In the genomic region with DNA sequence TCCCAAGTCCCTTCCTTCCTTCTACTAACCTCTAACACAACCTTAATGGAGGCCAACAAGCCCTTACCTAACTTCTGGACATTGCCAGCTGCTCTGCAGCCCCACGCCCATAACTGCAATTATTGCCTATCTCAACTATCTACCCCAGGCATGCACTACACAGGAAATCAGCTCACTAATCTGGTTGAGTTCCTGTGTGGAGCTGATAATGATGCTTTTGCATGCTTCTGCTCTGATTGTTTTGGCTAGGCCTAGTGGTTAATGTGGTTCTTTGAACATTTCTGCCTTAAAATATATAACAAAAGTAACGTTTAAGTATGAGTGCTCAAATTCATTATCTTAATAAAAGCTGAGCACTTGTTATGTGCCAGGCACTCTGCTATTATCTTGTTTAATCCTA, we compare ENCODE assay signal across 25 cellular contexts.
"Had no signal": no experiment of that assay in that cellular context is flagged by ENCODE, and none has a peak within 500 bp of the region (broad histone marks: within the 10 kb centered on the region; RNA-seq: fewer than 3 reads in every experiment).

No MANE protein-coding gene starts in this region.

- H3K27ac Mint-ChIP-seq: activated B cell treated with CpG ODN at 0.5 μM for 24 hours; activated CD4-positive, alpha-beta T cell treated with anti-CD3 and anti-CD28 coated beads for 36 hours; activated naive CD4-positive, alpha-beta T cell treated with anti-CD3 and anti-CD28 coated beads, Interleukin-2, amount 10 ng/mL, durations not matched to agents 7 days and 5 days; activated T-cell treated with anti-CD3 and anti-CD28 coated beads, Interleukin-2, amount 50 U/mL, for 72 hours; dendritic cell treated with granulocyte-macrophage colony-stimulating factor and Interleukin-4, amounts not matched to agents 40 ng/mL and 50 ng/mL, for 4 days; natural killer cell; progenitor cell of endocrine pancreas; stimulated activated naive B cell treated with anti-CD40 and anti-IgM and Interleukin-4, amounts not matched to agents 10 μg/mL and 1 μg/mL and 100 μg/mL, for 72 hours; T-helper 2 cell treated with Interferon-gamma antibody and Interleukin-4, amounts not matched to agents 5 μg/mL and 100 μg/mL, for 36 hours had no signal

- H3K4me1 Mint-ChIP-seq: activated B cell treated with CpG ODN at 0.5 μM for 24 hours; activated CD4-positive, alpha-beta T cell treated with anti-CD3 and anti-CD28 coated beads for 36 hours; activated naive CD4-positive, alpha-beta T cell treated with anti-CD3 and anti-CD28 coated beads, Interleukin-2, amount 10 ng/mL, durations not matched to agents 7 days and 5 days; natural killer cell; stimulated activated naive B cell treated with anti-CD40 and anti-IgM and Interleukin-4, amounts not matched to agents 10 μg/mL and 1 μg/mL and 100 μg/mL, for 72 hours had no signal

- DNase-seq: activated B cell treated with CpG ODN at 0.5 μM for 24 hours; activated CD4-positive, alpha-beta T cell treated with anti-CD3 and anti-CD28 coated beads for 36 hours; activated CD4-positive, alpha-beta T cell treated with anti-CD3 and anti-CD28 coated beads, Interleukin-2, amount 50 U/mL, for 4 hours; activated effector memory CD4-positive, alpha-beta T cell treated with Interleukin-2 at 50 U/mL for 16 hours; activated naive CD4-positive, alpha-beta T cell treated with anti-CD3 and anti-CD28 coated beads, Interleukin-2, amount 10 ng/mL, durations not matched to agents 7 days and 5 days; activated T-cell treated with anti-CD3 and anti-CD28 coated beads, Interleukin-2, amount 50 U/mL, for 72 hours; body of pancreas; effector CD8-positive, alpha-beta T cell; hippocampal formation; left ventricle myocardium superior; mammary epithelial cell; midbrain; natural killer cell; retina; sigmoid colon; stimulated activated CD4-positive, alpha-beta T cell treated with anti-CD3 and anti-CD28 coated beads, Interleukin-15, amount 100 ng/mL, for 24 hours; stimulated activated naive B cell treated with anti-CD40 and anti-IgM and Interleukin-4, amounts not matched to agents 10 μg/mL and 1 μg/mL and 100 μg/mL, for 72 hours; transverse colon; uterus had no signal

- ATAC-seq: activated CD4-positive, alpha-beta T cell treated with anti-CD3 and anti-CD28 coated beads for 36 hours; activated T-cell treated with anti-CD3 and anti-CD28 coated beads, Interleukin-2, amount 50 U/mL, for 72 hours; body of pancreas; esophagus mucosa; left ventricle myocardium superior; natural killer cell; stimulated activated naive B cell treated with anti-CD40 and anti-IgM and Interleukin-4, amounts not matched to agents 10 μg/mL and 1 μg/mL and 100 μg/mL, for 72 hours had no signal

- H3K4me1 ChIP-seq: body of pancreas, sigmoid colon, transverse colon, uterus had no signal

- H3K9me3 Mint-ChIP-seq: activated B cell treated with CpG ODN at 0.5 μM for 24 hours; activated naive CD4-positive, alpha-beta T cell treated with anti-CD3 and anti-CD28 coated beads, Interleukin-2, amount 10 ng/mL, durations not matched to agents 7 days and 5 days; activated T-cell treated with anti-CD3 and anti-CD28 coated beads, Interleukin-2, amount 50 U/mL, for 72 hours; dendritic cell treated with granulocyte-macrophage colony-stimulating factor and Interleukin-4, amounts not matched to agents 40 ng/mL and 50 ng/mL, for 4 days; stimulated activated naive B cell treated with anti-CD40 and anti-IgM and Interleukin-4, amounts not matched to agents 10 μg/mL and 1 μg/mL and 100 μg/mL, for 72 hours; T-helper 2 cell treated with Interferon-gamma antibody and Interleukin-4, amounts not matched to agents 5 μg/mL and 100 μg/mL, for 36 hours had no signal

- H3K4me3 ChIP-seq: body of pancreas, sigmoid colon, smooth muscle cell, transverse colon, uterus had no signal

- H3K9me3 ChIP-seq: body of pancreas, sigmoid colon, transverse colon, uterus had no signal

- H3K27ac ChIP-seq: body of pancreas, sigmoid colon, transverse colon, uterus had no signal

- H3K27me3 Mint-ChIP-seq: activated naive CD4-positive, alpha-beta T cell treated with anti-CD3 and anti-CD28 coated beads, Interleukin-2, amount 10 ng/mL, durations not matched to agents 7 days and 5 days; dendritic cell treated with granulocyte-macrophage colony-stimulating factor and Interleukin-4, amounts not matched to agents 40 ng/mL and 50 ng/mL, for 4 days had no signal

- H3K4me2 ChIP-seq: smooth muscle cell had no signal

- H3K27me3 ChIP-seq: body of pancreas, sigmoid colon, transverse colon, uterus had no signal

- H3K36me3 ChIP-seq: sigmoid colon, transverse colon, uterus had no signal

- FAIRE-seq: frontal cortex had no signal

- H3K36me3 Mint-ChIP-seq: activated naive CD4-positive, alpha-beta T cell treated with anti-CD3 and anti-CD28 coated beads, Interleukin-2, amount 10 ng/mL, durations not matched to agents 7 days and 5 days; natural killer cell; stimulated activated naive B cell treated with anti-CD40 and anti-IgM and Interleukin-4, amounts not matched to agents 10 μg/mL and 1 μg/mL and 100 μg/mL, for 72 hours had no signal

- H3K4me3 Mint-ChIP-seq: activated B cell treated with CpG ODN at 0.5 μM for 24 hours; activated CD4-positive, alpha-beta T cell treated with anti-CD3 and anti-CD28 coated beads for 36 hours; activated naive CD4-positive, alpha-beta T cell treated with anti-CD3 and anti-CD28 coated beads, Interleukin-2, amount 10 ng/mL, durations not matched to agents 7 days and 5 days; activated T-cell treated with anti-CD3 and anti-CD28 coated beads, Interleukin-2, amount 50 U/mL, for 72 hours; dendritic cell treated with granulocyte-macrophage colony-stimulating factor and Interleukin-4, amounts not matched to agents 40 ng/mL and 50 ng/mL, for 4 days; natural killer cell; stimulated activated naive B cell treated with anti-CD40 and anti-IgM and Interleukin-4, amounts not matched to agents 10 μg/mL and 1 μg/mL and 100 μg/mL, for 72 hours; T-helper 2 cell treated with Interferon-gamma antibody and Interleukin-4, amounts not matched to agents 5 μg/mL and 100 μg/mL, for 36 hours had no signal
